14 cellular contexts compared by ENCODE assay signal in the genomic region with DNA sequence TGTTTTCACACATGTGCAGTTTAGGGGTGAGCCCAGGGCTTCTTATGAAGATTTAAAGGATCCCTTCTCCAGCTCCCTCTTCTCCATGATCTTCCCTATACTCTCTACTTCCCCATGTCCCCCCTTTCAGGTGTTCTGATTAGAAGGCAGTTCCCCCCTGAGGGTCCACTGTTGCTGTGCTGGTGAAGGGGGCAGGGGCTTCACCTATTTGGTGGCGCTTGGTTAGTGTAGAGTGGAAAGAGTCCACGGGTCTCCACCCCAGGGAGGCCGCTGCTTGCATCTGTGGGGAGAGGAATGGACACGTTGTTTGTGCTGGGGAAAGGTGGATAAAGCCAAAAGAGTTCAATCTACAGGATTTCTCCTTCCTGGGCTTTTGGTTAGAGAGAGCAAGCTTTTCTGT.
"Had no signal": no experiment of that assay in that cellular context is flagged by ENCODE, and none has a peak within 500 bp of the region (broad histone marks: within the 10 kb centered on the region; RNA-seq: fewer than 3 reads in every experiment).

No MANE protein-coding gene starts in this region.

- ATAC-seq: stimulated activated effector memory CD8-positive, alpha-beta T cell treated with anti-CD3 and anti-CD28 coated beads, Interleukin-12 subunit alpha, Interleukin-12 subunit beta, amount 100 ng/mL, for 72 hours had no signal

- H3K27me3 ChIP-seq: esophagus muscularis mucosa, right atrium auricular region had no signal

- H3K27ac Mint-ChIP-seq: activated CD4-positive, alpha-beta T cell treated with anti-CD3 and anti-CD28 coated beads, Interleukin-2, amount 10 ng/mL, durations not matched to agents 24 days and 14 days; stimulated activated effector memory CD8-positive, alpha-beta T cell treated with anti-CD3 and anti-CD28 coated beads, Interleukin-12 subunit alpha, Interleukin-12 subunit beta, amount 100 ng/mL, for 72 hours; type B pancreatic cell had no signal

- H3K4me3 Mint-ChIP-seq: activated CD4-positive, alpha-beta T cell treated with anti-CD3 and anti-CD28 coated beads, Interleukin-2, amount 10 ng/mL, durations not matched to agents 24 days and 14 days; activated naive CD8-positive, alpha-beta T cell; brain; stimulated activated effector memory CD8-positive, alpha-beta T cell treated with anti-CD3 and anti-CD28 coated beads, Interleukin-12 subunit alpha, Interleukin-12 subunit beta, amount 100 ng/mL, for 72 hours; type B pancreatic cell had no signal

- H3K4me3 ChIP-seq: esophagus muscularis mucosa, left ventricle myocardium inferior, right atrium auricular region, skin epidermis had no signal

- H3K27ac ChIP-seq: esophagus muscularis mucosa, left ventricle myocardium inferior, right atrium auricular region, WERI-Rb-1 had no signal

- H3K36me3 ChIP-seq: esophagus muscularis mucosa, left ventricle myocardium inferior, right atrium auricular region had no signal

- DNase-seq: activated CD4-positive, alpha-beta T cell treated with anti-CD3 and anti-CD28 coated beads, Interleukin-2, amount 10 ng/mL, durations not matched to agents 24 days and 14 days; activated effector memory CD4-positive, alpha-beta T cell treated with Interleukin-2 at 50 U/mL for 16 hours; amygdala; cerebellar nuclear complex; islet precursor cell; left ventricle myocardium inferior; WERI-Rb-1 had no signal

- H3K27me3 Mint-ChIP-seq: activated CD4-positive, alpha-beta T cell treated with anti-CD3 and anti-CD28 coated beads, Interleukin-2, amount 10 ng/mL, durations not matched to agents 24 days and 14 days; activated naive CD8-positive, alpha-beta T cell; type B pancreatic cell had no signal
